Comparison of ENCODE assay signal across 1 cellular context in the genomic region with DNA sequence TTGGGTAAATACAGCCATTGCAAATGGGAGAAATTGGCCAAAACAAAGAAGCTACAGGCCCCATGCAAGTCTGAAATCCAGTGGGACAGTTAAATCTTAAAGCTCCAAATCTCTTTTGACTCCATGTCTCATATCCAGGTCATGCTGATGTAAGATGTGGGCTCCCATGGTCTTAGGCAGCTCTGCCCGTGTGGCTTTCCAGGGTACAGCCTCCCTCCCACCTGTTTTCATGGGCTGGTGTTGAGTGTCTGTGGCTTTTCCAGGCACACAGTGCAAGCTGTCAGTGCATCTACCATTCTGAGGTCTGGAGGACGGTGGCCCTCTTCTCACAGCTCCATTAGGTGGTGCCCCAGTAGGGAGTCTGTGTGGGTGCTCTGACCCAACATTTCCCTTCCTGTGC. TPM values are rescaled to one million over a fixed set of nuclear protein-coding genes. Genes with fewer than 3 reads are reported as not detected.
"Had no signal": no experiment of that assay in that cellular context is flagged by ENCODE, and none has a peak within 500 bp of the region (broad histone marks: within the 10 kb centered on the region; RNA-seq: fewer than 3 reads in every experiment).

No MANE protein-coding gene starts in this region.

RNA-seq across cellular contexts. Expression of a gene that starts 53.4 kb away (rescaled TPM):
- total RNA-seq: NCI-H460 had no signal
